ENCODE assay signal across 9 cellular contexts in the genomic region with DNA sequence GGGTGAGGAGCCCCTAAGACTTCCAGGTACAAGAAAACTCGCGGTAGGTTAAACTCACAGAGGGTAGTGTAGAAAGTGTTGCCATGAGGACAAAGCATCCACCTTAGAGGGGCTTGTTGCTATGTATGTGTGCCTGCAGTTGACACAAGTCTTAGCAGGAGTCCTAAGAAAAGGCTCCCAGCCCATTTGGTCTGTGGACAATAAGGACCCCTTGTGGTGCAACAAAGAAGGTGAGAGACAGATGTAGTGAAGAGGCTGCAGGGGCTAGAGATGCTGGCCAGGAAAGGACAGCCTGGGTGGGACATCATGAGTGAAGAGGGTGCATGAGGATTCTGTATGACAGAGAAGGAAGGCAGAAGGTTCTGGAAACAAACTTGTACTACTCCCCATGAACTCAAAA. TPM values are rescaled to one million over a fixed set of nuclear protein-coding genes. Genes with fewer than 3 reads are reported as not detected.
A peak's percentile ranks its signal among the peaks of the same experiment; 100 is the strongest.
DNase-seq lines count a peak whose midpoint lies in the region; ATAC-seq, FAIRE-seq and TF ChIP-seq lines count a peak whose summit lies in the region.
"Had no signal": no experiment of that assay in that cellular context is flagged by ENCODE, and none has a peak within 500 bp of the region (broad histone marks: within the 10 kb centered on the region; RNA-seq: fewer than 3 reads in every experiment).

No MANE protein-coding gene starts in this region.

- 4% methylated on average over 2 of the region's 2 CpGs for WGBS in A549 (ENCODE audit: missing lambda C conversion rate)

- TF ChIP-seq POLR2A in A549 (IDR thresholded peaks at IDR 0.05; ENCODE audit: low read length): no peak

- H3K9me3 Mint-ChIP-seq in activated CD4-positive, alpha-beta T cell treated with anti-CD3 and anti-CD28 coated beads, Interleukin-2, amount 10 ng/mL, durations not matched to agents 24 days and 14 days: peaks cover 12% of the 10 kb centered on the region
- H3K9me3 Mint-ChIP-seq in stimulated activated naive CD8-positive, alpha-beta T cell treated with anti-CD3 and anti-CD28 coated beads, Interleukin-15, Interleukin-2, amounts not matched to agents 100 ng/mL and 50 ng/mL, for 24 hours: peaks cover 12% of the 10 kb centered on the region

- H3K27ac Mint-ChIP-seq in activated CD4-positive, alpha-beta T cell treated with anti-CD3 and anti-CD28 coated beads, Interleukin-2, amount 10 ng/mL, durations not matched to agents 24 days and 14 days: peak overlapping the region; percentile 12
- peak overlapping the region; percentile 9 for H3K27ac Mint-ChIP-seq in stimulated activated naive CD8-positive, alpha-beta T cell treated with anti-CD3 and anti-CD28 coated beads, Interleukin-15, Interleukin-2, amounts not matched to agents 100 ng/mL and 50 ng/mL, for 24 hours

- peaks cover 16% of the 10 kb centered on the region for H3K36me3 Mint-ChIP-seq in activated CD4-positive, alpha-beta T cell treated with anti-CD3 and anti-CD28 coated beads, Interleukin-2, amount 10 ng/mL, durations not matched to agents 24 days and 14 days (ENCODE audit: low read depth)
- peaks cover 11% of the 10 kb centered on the region for H3K36me3 Mint-ChIP-seq in stimulated activated naive CD8-positive, alpha-beta T cell treated with anti-CD3 and anti-CD28 coated beads, Interleukin-15, Interleukin-2, amounts not matched to agents 100 ng/mL and 50 ng/mL, for 24 hours (ENCODE audit: low read depth)

- H3K4me3 Mint-ChIP-seq in activated CD4-positive, alpha-beta T cell treated with anti-CD3 and anti-CD28 coated beads, Interleukin-2, amount 10 ng/mL, durations not matched to agents 24 days and 14 days: no peak overlapping the region
- no peak overlapping the region for H3K4me3 Mint-ChIP-seq in stimulated activated naive CD8-positive, alpha-beta T cell treated with anti-CD3 and anti-CD28 coated beads, Interleukin-15, Interleukin-2, amounts not matched to agents 100 ng/mL and 50 ng/mL, for 24 hours

- peak; percentile 27 to 55; a peak in 2 of 5 replicates for TF ChIP-seq RAD21 in A549 (conservative IDR thresholded peaks at IDR 0.05 in 1 of 2, IDR thresholded peaks at IDR 0.05 in 1 of 2)

- POLR2A ChIA-PET in A549 (lab: Yijun Ruan, JAX): no interaction called here

- H3K27me3 Mint-ChIP-seq in activated CD4-positive, alpha-beta T cell treated with anti-CD3 and anti-CD28 coated beads, Interleukin-2, amount 10 ng/mL, durations not matched to agents 24 days and 14 days: peaks cover 8% of the 10 kb centered on the region
- H3K27me3 Mint-ChIP-seq in stimulated activated naive CD8-positive, alpha-beta T cell treated with anti-CD3 and anti-CD28 coated beads, Interleukin-15, Interleukin-2, amounts not matched to agents 100 ng/mL and 50 ng/mL, for 24 hours: no peaks in the 10 kb centered on the region

- no peak overlapping the region for H3K4me2 ChIP-seq in A549

- DNase-seq in A549 (ENCODE audit: low read depth in 1 of 2, low spot score in 1 of 2) (peak in 1 of 2 experiments; percentile 30), GM12865 (ENCODE audit: low read depth) (peak; percentile 83), HuH-7 (ENCODE audit: low spot score) (peak; percentile 12), glomerular visceral epithelial cell (ENCODE audit: extremely low spot score) (peak; percentile 41), NCI-H510A treated with DMSO at 0.1 percent for 48 hours (lab: John Stamatoyannopoulos, UW) (no peak)
- DNase-seq in activated CD4-positive, alpha-beta T cell treated with anti-CD3 and anti-CD28 coated beads, Interleukin-2, amount 10 ng/mL, durations not matched to agents 24 days and 14 days: peak; percentile 87

- no peak for TF ChIP-seq EP300 in A549 (IDR thresholded peaks at IDR 0.05)

- peaks cover 47% of the 10 kb centered on the region for H3K4me1 Mint-ChIP-seq in activated CD4-positive, alpha-beta T cell treated with anti-CD3 and anti-CD28 coated beads, Interleukin-2, amount 10 ng/mL, durations not matched to agents 24 days and 14 days
- H3K4me1 Mint-ChIP-seq in stimulated activated naive CD8-positive, alpha-beta T cell treated with anti-CD3 and anti-CD28 coated beads, Interleukin-15, Interleukin-2, amounts not matched to agents 100 ng/mL and 50 ng/mL, for 24 hours (ENCODE audit: low read depth): peaks cover 43% of the 10 kb centered on the region

- CTCF ChIA-PET in A549 (lab: Yijun Ruan, JAX): interaction anchor here (0.9 to 2.5 kb wide), 15 partner anchors 9 to 201 kb away, joined by 3 to 15 read pairs (median 5); partner anchors contain the start of gene DYRK3

- intact Hi-C loops in activated CD4-positive, alpha-beta T cell treated with anti-CD3 and anti-CD28 coated beads, Interleukin-2, amount 10 ng/mL, durations not matched to agents 24 days and 14 days (cut with micrococcal nuclease): loop anchor here (1.0 to 5.0 kb wide), 5 partner anchors 74 to 174 kb away; partner anchors contain the start of gene DYRK3

- H3K4me3 ChIP-seq in A549: no peak overlapping the region
- no peak overlapping the region for H3K4me3 ChIP-seq in GM12865 (ENCODE audit: low read depth, low read length)

- TF ChIP-seq CTCF in A549 (IDR thresholded peaks at IDR 0.05): no peak; the same call in 2 of the 3 replicates
- TF ChIP-seq CTCF in GM12865 (IDR thresholded peaks at IDR 0.05; ENCODE audit: insufficient read depth, low read depth, low read length, missing control alignments): peak; percentile 63

- no peak overlapping the region for H3K27ac ChIP-seq in A549
- H3K27ac ChIP-seq: epithelial cell of prostate had no signal

- FAIRE-seq in A549 (lab: Jason Lieb, UNC): no peak

- H3K9me3 ChIP-seq in A549: peaks cover 15% of the 10 kb centered on the region

- no peaks in the 10 kb centered on the region for H3K4me1 ChIP-seq in A549

- ATAC-seq in A549: peak in 1 of 2 experiments; percentile 84; a peak in 3 of 6 replicates
- ATAC-seq in GM21737 (IDR thresholded peaks at IDR 0.05; ENCODE audit: unreplicated experiment): no peak

TF ChIP-seq in A549, 52 proteins besides CTCF, POLR2A, EP300 and RAD21:
- TF ChIP-seq, protein P1, sequence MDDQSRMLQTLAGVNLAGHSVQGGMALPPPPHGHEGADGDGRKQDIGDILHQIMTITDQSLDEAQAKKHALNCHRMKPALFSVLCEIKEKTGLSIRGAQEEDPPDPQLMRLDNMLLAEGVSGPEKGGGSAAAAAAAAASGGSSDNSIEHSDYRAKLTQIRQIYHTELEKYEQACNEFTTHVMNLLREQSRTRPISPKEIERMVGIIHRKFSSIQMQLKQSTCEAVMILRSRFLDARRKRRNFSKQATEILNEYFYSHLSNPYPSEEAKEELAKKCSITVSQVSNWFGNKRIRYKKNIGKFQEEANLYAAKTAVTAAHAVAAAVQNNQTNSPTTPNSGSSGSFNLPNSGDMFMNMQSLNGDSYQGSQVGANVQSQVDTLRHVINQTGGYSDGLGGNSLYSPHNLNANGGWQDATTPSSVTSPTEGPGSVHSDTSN (IDR thresholded peaks at IDR 0.05): no peak
- TF ChIP-seq POLR2AphosphoS2 (conservative IDR thresholded peaks at IDR 0.05; ENCODE audit: low read length): no peak
- 0 out of 3 replicates have a peak, but pooled peaks have one; percentile 13 for TF ChIP-seq SMC3 (IDR thresholded peaks at IDR 0.05)

RNA-seq across cellular contexts. Expression of gene IL10, which starts 36.3 kb away (rescaled TPM):
- polyA plus RNA-seq in A549 (2011; rRNA removed): not detected in 2 replicates
- not detected in 2 replicates for polyA plus RNA-seq in A549 (2012; cell fraction: cytosol; rRNA removed)
- polyA plus RNA-seq in A549 (2012; cell fraction: nucleus; rRNA removed): not detected in 2 replicates
- not detected in 3 replicates for polyA plus RNA-seq in A549 (2017; fragmentation: RNase III; extraction: RNeasy Plus Mini Kit Qiagen cat#74134 plus additional on column Dnase treatment)
- not detected in 2 replicates for polyA minus RNA-seq in A549 (2011; rRNA and poly(A)+ RNA removed)
- total RNA-seq in activated CD4-positive, alpha-beta T cell treated with anti-CD3 and anti-CD28 coated beads, Interleukin-2, amount 10 ng/mL, durations not matched to agents 24 days and 14 days: 3.4 TPM in 2 replicates

RNA-seq across cellular contexts. Expression of gene IL19, which starts 38.0 kb away (rescaled TPM):
- polyA plus RNA-seq in A549 (2011; rRNA removed) (not detected in 2 replicates), A549 (2017; fragmentation: RNase III; extraction: RNeasy Plus Mini Kit Qiagen cat#74134 plus additional on column Dnase treatment) (not detected in 3 replicates)
- polyA plus RNA-seq in A549 (2012; cell fraction: cytosol; rRNA removed): not detected in 2 replicates
- polyA plus RNA-seq in A549 (2012; cell fraction: nucleus; rRNA removed): not detected in 2 replicates
- polyA minus RNA-seq in A549 (2011; rRNA and poly(A)+ RNA removed): not detected in 2 replicates
- not detected in 2 replicates for total RNA-seq in activated CD4-positive, alpha-beta T cell treated with anti-CD3 and anti-CD28 coated beads, Interleukin-2, amount 10 ng/mL, durations not matched to agents 24 days and 14 days

RNA-seq across cellular contexts. Expression of gene IL20, which starts 56.8 kb away (rescaled TPM):
- polyA plus RNA-seq in A549 (2011; rRNA removed) (0.05 and 0.13 TPM in 2 replicates), A549 (2017; fragmentation: RNase III; extraction: RNeasy Plus Mini Kit Qiagen cat#74134 plus additional on column Dnase treatment) (not detected in 3 replicates)
- 0.04 TPM in 1 of 2 replicates, not detected in the other for polyA plus RNA-seq in A549 (2012; cell fraction: cytosol; rRNA removed)
- not detected in 2 replicates for polyA plus RNA-seq in A549 (2012; cell fraction: nucleus; rRNA removed)
- not detected in 2 replicates for polyA minus RNA-seq in A549 (2011; rRNA and poly(A)+ RNA removed)
- total RNA-seq in activated CD4-positive, alpha-beta T cell treated with anti-CD3 and anti-CD28 coated beads, Interleukin-2, amount 10 ng/mL, durations not matched to agents 24 days and 14 days: not detected in 2 replicates
